16 cellular contexts compared by ENCODE assay signal in genomic region chr5:141095263-141095641, GRCh38. TPM values are rescaled to one million over a fixed set of nuclear protein-coding genes. Genes with fewer than 3 reads are reported as not detected.
DNase-seq lines count a peak whose midpoint lies in the region; ATAC-seq, FAIRE-seq and TF ChIP-seq lines count a peak whose summit lies in the region.
"Had no signal": no experiment of that assay in that cellular context is flagged by ENCODE, and none has a peak within 500 bp of the region (broad histone marks: within the 10 kb centered on the region; RNA-seq: fewer than 3 reads in every experiment).

No MANE protein-coding gene starts in this region.

- peaks cover 4 to 28% of the 10 kb centered on the region in 2 donors for H3K9me3 ChIP-seq in kidney (ENCODE audit: control insufficient read depth in 1 of 2, low read length in 2 of 2)
- H3K9me3 ChIP-seq in testis = no peaks in the 10 kb centered on the region

- TF ChIP-seq CTCF in brain (conservative IDR thresholded peaks at IDR 0.05) (no peak), kidney (IDR thresholded peaks at IDR 0.05; ENCODE audit: borderline replicate concordance, extremely low read depth, insufficient read depth) (no peak), testis (IDR thresholded peaks at IDR 0.05) (no peak), omental fat pad (IDR thresholded peaks at IDR 0.05) (no peak)

- DNase-seq in NCI-H748 (lab: John Stamatoyannopoulos, UW; ENCODE audit: unreplicated experiment) = peak; percentile 66
- DNase-seq in NCI-H748 treated with DMSO at 0.1 percent for 48 hours (lab: John Stamatoyannopoulos, UW) = no peak
- peak; percentile 41 for DNase-seq in kidney
- no peak for DNase-seq in testis
- no peak for DNase-seq in GDM1 (lab: John Stamatoyannopoulos, UW)
- DNase-seq in omental fat pad (ENCODE audit: low spot score) = no peak
- DNase-seq: 8988T; activated B cell treated with CpG ODN at 0.5 μM for 24 hours; DMS153; naive thymus-derived CD8-positive, alpha-beta T cell; NCI-H2171; stimulated activated naive CD8-positive, alpha-beta T cell treated with anti-CD3 and anti-CD28 coated beads, Interleukin-15, Interleukin-2, amounts not matched to agents 100 U/mL and 50 U/mL, for 24 hours had no signal

- H3K27me3 ChIP-seq in testis = no peaks in the 10 kb centered on the region

- H3K27ac Mint-ChIP-seq in brain = peak overlapping the region; percentile 98 to 100 (median 100)
- H3K27ac Mint-ChIP-seq: activated B cell treated with CpG ODN at 0.5 μM for 24 hours; naive thymus-derived CD8-positive, alpha-beta T cell had no signal

- no peak for TF ChIP-seq POLR2A in testis (IDR thresholded peaks at IDR 0.05)

- H3K4me3 Mint-ChIP-seq in brain = peak overlapping the region; percentile 94 to 99 (median 98)
- H3K4me3 Mint-ChIP-seq: activated B cell treated with CpG ODN at 0.5 μM for 24 hours had no signal

- WGBS in testis, 2 donors = 31 to 54% methylated on average over 12 of the region's 12 CpGs

- peaks cover 41% of the 10 kb centered on the region for H3K4me1 Mint-ChIP-seq in brain
- H3K4me1 Mint-ChIP-seq: activated B cell treated with CpG ODN at 0.5 μM for 24 hours; naive thymus-derived CD8-positive, alpha-beta T cell had no signal

- H3K27ac ChIP-seq in kidney (ENCODE audit: low read depth in 2 of 2, low read length in 2 of 2) = no peak overlapping the region
- H3K27ac ChIP-seq in testis = no peak overlapping the region

- H3K9me3 Mint-ChIP-seq in brain = peaks cover 63 to 83% (median 67%) of the 10 kb centered on the region in 5 experiments

- H3K36me3 ChIP-seq in kidney (ENCODE audit: control insufficient read depth in 1 of 2, insufficient read depth in 2 of 2, low read length in 2 of 2) (no peaks in the 10 kb centered on the region), testis (ENCODE audit: low read depth, missing control alignments) (no peaks in the 10 kb centered on the region)

- H3K4me1 ChIP-seq in kidney (ENCODE audit: control insufficient read depth in 1 of 2, insufficient read depth in 1 of 2, low read depth in 1 of 2, low read length in 2 of 2) = no peaks in the 10 kb centered on the region
- no peaks in the 10 kb centered on the region for H3K4me1 ChIP-seq in testis

- H3K27me3 Mint-ChIP-seq in brain = peaks cover 14% of the 10 kb centered on the region

- H3K36me3 Mint-ChIP-seq in brain = peaks cover 78% of the 10 kb centered on the region

- no peak for ATAC-seq in GM18868 (IDR thresholded peaks at IDR 0.05; ENCODE audit: unreplicated experiment)
- ATAC-seq in omental fat pad (ENCODE audit: low FRiP score) = no peak
- ATAC-seq: naive thymus-derived CD8-positive, alpha-beta T cell; stimulated activated naive CD8-positive, alpha-beta T cell treated with anti-CD3 and anti-CD28 coated beads, Interleukin-15, Interleukin-2, amounts not matched to agents 100 U/mL and 50 U/mL, for 24 hours had no signal

- H3K9ac ChIP-seq in kidney (ENCODE audit: low read length in 2 of 2) = no peak overlapping the region

- H3K4me3 ChIP-seq in kidney (ENCODE audit: low read length in 2 of 2) (peak overlapping the region in 1 of 2 donors; percentile 50), testis (peak overlapping the region; percentile 35 to 51)

- no peak for FAIRE-seq in kidney (lab: Jason Lieb, UNC)
- FAIRE-seq: endometrium had no signal

- intact Hi-C loops in kidney (cut with DNase I) (no loop called here), testis (cut with DNase I; ENCODE audit: low total_unique reads) (no loop called here)

RNA-seq across cellular contexts. Expression of gene PCDHB2, which starts 0.8 kb away (rescaled TPM):
- polyA plus RNA-seq in brain (ENCODE audit: insufficient read depth, low read depth, low replicate concordance) (37.5 TPM), kidney (ENCODE audit: insufficient read depth, low read depth, low replicate concordance) (2.2 TPM), testis (ENCODE audit: insufficient read depth, low read depth, low replicate concordance) (6.6 TPM)
- total RNA-seq in kidney (2.9 TPM), testis (10 to 100 TPM; 10.2 to 12.1 TPM), omental fat pad (1 to 10 TPM; 2.2 to 4.9 (median 2.8) TPM)
- total RNA-seq: activated B cell treated with CpG ODN at 0.5 μM for 24 hours; naive thymus-derived CD8-positive, alpha-beta T cell had no signal

RNA-seq across cellular contexts. Expression of gene PCDHB3, which starts 5.0 kb away (rescaled TPM):
- polyA plus RNA-seq in brain (ENCODE audit: insufficient read depth, low read depth, low replicate concordance) (1.0 TPM), kidney (ENCODE audit: insufficient read depth, low read depth, low replicate concordance) (2.3 TPM), testis (ENCODE audit: insufficient read depth, low read depth, low replicate concordance) (1.6 TPM)
- total RNA-seq in kidney (3.1 TPM), testis (1 to 10 TPM; 3.1 to 6.5 TPM), omental fat pad (1 to 10 TPM; 1.4 to 4.4 (median 1.9) TPM)
- total RNA-seq: activated B cell treated with CpG ODN at 0.5 μM for 24 hours; naive thymus-derived CD8-positive, alpha-beta T cell had no signal
- polyA plus RNA-seq: naive thymus-derived CD8-positive, alpha-beta T cell had no signal

RNA-seq across cellular contexts. Expression of gene PCDHB4, which starts 26.4 kb away (rescaled TPM):
- 3.2 TPM for polyA plus RNA-seq in brain (ENCODE audit: insufficient read depth, low read depth, low replicate concordance)
- total RNA-seq in kidney = 5.8 TPM
- polyA plus RNA-seq in kidney (ENCODE audit: insufficient read depth, low read depth, low replicate concordance) = 0.90 TPM
- total RNA-seq in testis = 1 to 10 TPM; 2.4 to 4.0 TPM
- 1.2 TPM for polyA plus RNA-seq in testis (ENCODE audit: insufficient read depth, low read depth, low replicate concordance)
- 1 to 10 TPM; 1.2 to 6.9 (median 3.2) TPM for total RNA-seq in omental fat pad
- total RNA-seq: activated B cell treated with CpG ODN at 0.5 μM for 24 hours; naive thymus-derived CD8-positive, alpha-beta T cell had no signal
- polyA plus RNA-seq: naive thymus-derived CD8-positive, alpha-beta T cell had no signal

RNA-seq across cellular contexts. Expression of gene PCDHB5, which starts 39.8 kb away (rescaled TPM):
- polyA plus RNA-seq in brain (ENCODE audit: insufficient read depth, low read depth, low replicate concordance) (57.4 TPM), kidney (ENCODE audit: insufficient read depth, low read depth, low replicate concordance) (2.1 TPM), testis (ENCODE audit: insufficient read depth, low read depth, low replicate concordance) (5.5 TPM)
- total RNA-seq in kidney (7.5 TPM), testis (10 to 100 TPM; 10.5 to 11.7 TPM), omental fat pad (1 to 10 TPM; 1.1 to 6.5 (median 2.7) TPM)
- total RNA-seq: activated B cell treated with CpG ODN at 0.5 μM for 24 hours had no signal
- polyA plus RNA-seq: naive thymus-derived CD8-positive, alpha-beta T cell had no signal

RNA-seq across cellular contexts. Expression of gene PCDHB1, which starts 44.1 kb away (rescaled TPM):
- polyA plus RNA-seq in brain (ENCODE audit: insufficient read depth, low read depth, low replicate concordance) (0.32 TPM), kidney (ENCODE audit: insufficient read depth, low read depth, low replicate concordance) (0.09 TPM), testis (ENCODE audit: insufficient read depth, low read depth, low replicate concordance) (0.07 TPM)
- total RNA-seq in kidney (0.50 TPM), testis (under 1 TPM; 0.12 to 0.16 TPM), omental fat pad (under 1 TPM in 2 of 4 donors, not detected in 2; under 0.01 to 0.09 TPM)
- total RNA-seq: activated B cell treated with CpG ODN at 0.5 μM for 24 hours; LHCN-M2; naive thymus-derived CD8-positive, alpha-beta T cell had no signal
- polyA plus RNA-seq: naive thymus-derived CD8-positive, alpha-beta T cell had no signal

Comparison
In these comparisons a context has a peak if more than half of its experiments do, and no peak if none do; other contexts are left out.
1. DNase-seq: peak in NCI-H748 (single experiment) and kidney (single experiment); none in NCI-H748 treated with DMSO at 0.1 percent for 48 hours (single experiment), testis (single experiment), GDM1 (single experiment) and omental fat pad (single experiment).